ENCODE assay signal across 1 cellular context in genomic region chr6:18415207-18415606, GRCh38.
TF ChIP-seq lines count a peak whose summit lies in the region.

No MANE protein-coding gene starts in this region.

TF ChIP-seq in IMR-90, 13 proteins besides CTCF, POLR2A, EP300 and RAD21 (continued from another document):
- no peak for TF ChIP-seq ELK1 (IDR thresholded peaks at IDR 0.05; ENCODE audit: borderline replicate concordance, low read depth, low read length)
- TF ChIP-seq CEBPB (IDR thresholded peaks at IDR 0.05; ENCODE audit: low read depth, low read length): no peak
- TF ChIP-seq SMC3 (IDR thresholded peaks at IDR 0.05; ENCODE audit: low read depth, low read length): no peak
- TF ChIP-seq USF2 (IDR thresholded peaks at IDR 0.05; ENCODE audit: low read depth, low read length): no peak
- TF ChIP-seq RFX5 (IDR thresholded peaks at IDR 0.05; ENCODE audit: low read depth, low read length): no peak
- TF ChIP-seq MAZ (IDR thresholded peaks at IDR 0.05; ENCODE audit: borderline replicate concordance, low read depth, low read length): no peak
- no peak for TF ChIP-seq MXI1 (IDR thresholded peaks at IDR 0.05; ENCODE audit: borderline replicate concordance, low read depth, low read length)
- TF ChIP-seq FOS (IDR thresholded peaks at IDR 0.05; ENCODE audit: low read depth, low read length): no peak
- TF ChIP-seq NFE2L2 (IDR thresholded peaks at IDR 0.05; ENCODE audit: low read depth, low read length): no peak
- TF ChIP-seq MAFK (IDR thresholded peaks at IDR 0.05; ENCODE audit: low read depth, low read length): no peak
- TF ChIP-seq RCOR1 (IDR thresholded peaks at IDR 0.05; ENCODE audit: insufficient replicate concordance, low read length): no peak
- TF ChIP-seq CHD1 (IDR thresholded peaks at IDR 0.05; ENCODE audit: low read depth, low read length): no peak
